8 cellular contexts compared by ENCODE assay signal in the genomic region with DNA sequence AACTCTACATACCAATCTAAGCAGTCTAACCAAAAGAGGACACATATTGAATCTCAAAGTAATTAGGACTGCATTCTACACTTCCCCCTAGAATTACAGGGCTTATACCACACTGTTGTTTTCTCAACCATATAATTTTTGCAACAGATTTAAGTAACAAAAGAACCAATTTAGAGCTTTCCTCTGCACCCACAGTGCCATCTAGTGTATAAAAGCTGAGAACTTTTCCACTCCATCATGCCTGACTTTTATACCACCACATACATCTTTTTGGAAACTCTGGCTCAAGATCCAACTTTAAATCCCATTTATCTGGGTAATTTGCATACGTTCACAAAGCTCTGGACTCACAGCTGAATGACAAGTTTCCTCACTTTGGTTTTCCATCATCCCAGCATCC.
A peak's percentile ranks its signal among the peaks of the same experiment; 100 is the strongest.
DNase-seq lines count a peak whose midpoint lies in the region; ATAC-seq and TF ChIP-seq lines count a peak whose summit lies in the region.

No MANE protein-coding gene starts in this region.

- TF ChIP-seq CTCF in LNCaP clone FGC (IDR thresholded peaks at IDR 0.05; ENCODE audit: control insufficient read depth, extremely low read depth, insufficient read depth) (peak; percentile 40), brain microvascular endothelial cell (IDR thresholded peaks at IDR 0.05; ENCODE audit: low read depth, low read length, missing control alignments) (peak; percentile 46)

- DNase-seq in ELF-1 (ENCODE audit: low read depth, low spot score) (peak; percentile 24), LNCaP clone FGC (ENCODE audit: low read depth) (no peak), brain microvascular endothelial cell (peak; percentile 27), midbrain (lab: John Stamatoyannopoulos, UW) (peak; percentile 51), germinal center (ENCODE audit: low spot score) (no peak)
- DNase-seq in activated CD8-positive, alpha-beta memory T cell treated with anti-CD3 and anti-CD28 coated beads, Interleukin-2, amount 50 U/mL, for 4 hours, result no peak

- no peaks in the 10 kb centered on the region for H3K36me3 ChIP-seq in brain microvascular endothelial cell (replicated peaks)

- H3K27ac ChIP-seq in brain microvascular endothelial cell, result no peak overlapping the region

- ATAC-seq in HG02678 (IDR thresholded peaks at IDR 0.05; ENCODE audit: unreplicated experiment) (no peak), HG03135 (IDR thresholded peaks at IDR 0.05; ENCODE audit: unreplicated experiment) (no peak)

- no peaks in the 10 kb centered on the region for H3K27me3 ChIP-seq in brain microvascular endothelial cell (replicated peaks)

- H3K4me3 ChIP-seq in LNCaP clone FGC (ENCODE audit: low read depth, low read length), result no peak overlapping the region
- no peak overlapping the region for H3K4me3 ChIP-seq in brain microvascular endothelial cell (ENCODE audit: low read depth, low read length)

- in situ Hi-C loops in brain microvascular endothelial cell (cut with HindIII; ENCODE audit: low pct_ligation_motif_present, low sequenced_read_pairs), result no loop called here

Comparison
In these comparisons a context has a peak if more than half of its experiments do, and no peak if none do; other contexts are left out.
1. DNase-seq: peak in ELF-1 (single experiment), brain microvascular endothelial cell (single experiment) and midbrain (single experiment); none in LNCaP clone FGC (single experiment), germinal center (single experiment) and activated CD8-positive, alpha-beta memory T cell treated with anti-CD3 and anti-CD28 coated beads, Interleukin-2, amount 50 U/mL, for 4 hours (single experiment).